ENCODE assay signal across 8 cellular contexts in genomic region chr2:161306919-161307318, GRCh38. TPM values are rescaled to one million over a fixed set of nuclear protein-coding genes. Genes with fewer than 3 reads are reported as not detected.
DNase-seq lines count a peak whose midpoint lies in the region; ATAC-seq, FAIRE-seq and TF ChIP-seq lines count a peak whose summit lies in the region.
"Had no signal": no experiment of that assay in that cellular context is flagged by ENCODE, and none has a peak within 500 bp of the region (broad histone marks: within the 10 kb centered on the region; RNA-seq: fewer than 3 reads in every experiment).

No MANE protein-coding gene starts in this region.

- peaks cover 4% of the 10 kb centered on the region; the same call in 1 of the 2 replicates for H4K20me1 ChIP-seq in KMS-11 (ENCODE audit: insufficient read depth)

- H3K4me3 ChIP-seq in KMS-11 (IDR thresholded peaks at IDR 0.05; ENCODE audit: insufficient read depth, low read depth, low read length) (no peak overlapping the region), sigmoid colon (no peak overlapping the region)

- POLR2A ChIA-PET in activated CD8-positive, alpha-beta T cell treated with anti-CD3 and anti-CD28 coated beads, Interleukin-2, amount 10 ng/mL, durations not matched to agents 7 days and 5 days (lab: Charles Lee): interaction anchor here (1.3 to 2.0 kb wide), 2 partner anchors 15 to 146 kb away, joined by 3 to 9 read pairs; partner anchors contain the start of gene TANK
- POLR2A ChIA-PET in naive thymus-derived CD8-positive, alpha-beta T cell (lab: Charles Lee): no interaction called here

- TF ChIP-seq EP300 in sigmoid colon (IDR thresholded peaks at IDR 0.05): no peak

- H3K27me3 Mint-ChIP-seq in activated CD8-positive, alpha-beta T cell treated with anti-CD3 and anti-CD28 coated beads, Interleukin-2, amount 10 ng/mL, durations not matched to agents 7 days and 5 days (ENCODE audit: low read depth): peaks cover 8% of the 10 kb centered on the region
- peaks cover 0 to 5% (median 2%) of the 10 kb centered on the region in 5 donors for H3K27me3 Mint-ChIP-seq in naive thymus-derived CD8-positive, alpha-beta T cell

- DNase-seq in D721Med (ENCODE audit: insufficient read length, low spot score) (no peak), sigmoid colon (no peak), NCI-H226 (no peak)
- no peak for DNase-seq in activated CD8-positive, alpha-beta T cell treated with anti-CD3 and anti-CD28 coated beads, Interleukin-2, amount 10 ng/mL, durations not matched to agents 7 days and 5 days
- no peak for DNase-seq in naive thymus-derived CD8-positive, alpha-beta T cell
- DNase-seq: Peyer's patch had no signal

- TF ChIP-seq CTCF in D721Med (IDR thresholded peaks at IDR 0.05; ENCODE audit: insufficient read depth, missing control alignments) (peak; percentile 17), KMS-11 (conservative IDR thresholded peaks at IDR 0.05; ENCODE audit: low read depth, low read length) (no peak), sigmoid colon (IDR thresholded peaks at IDR 0.05) (no peak)

- peak overlapping the region; percentile 85 for H3K4me3 Mint-ChIP-seq in activated CD8-positive, alpha-beta T cell treated with anti-CD3 and anti-CD28 coated beads, Interleukin-2, amount 10 ng/mL, durations not matched to agents 7 days and 5 days
- peak overlapping the region; percentile 56 to 98 (median 94) for H3K4me3 Mint-ChIP-seq in naive thymus-derived CD8-positive, alpha-beta T cell

- H3K36me3 ChIP-seq in KMS-11 (ENCODE audit: insufficient read depth) (no peaks in the 10 kb centered on the region), sigmoid colon (no peaks in the 10 kb centered on the region)
- H3K36me3 ChIP-seq: Peyer's patch had no signal

- H3K27me3 ChIP-seq in KMS-11 (ENCODE audit: insufficient read depth, low read depth) (no peaks in the 10 kb centered on the region), sigmoid colon (no peaks in the 10 kb centered on the region)
- H3K27me3 ChIP-seq: Peyer's patch had no signal

- FAIRE-seq in D721Med (lab: Jason Lieb, UNC): no peak

- H3K27ac Mint-ChIP-seq in activated CD8-positive, alpha-beta T cell treated with anti-CD3 and anti-CD28 coated beads, Interleukin-2, amount 10 ng/mL, durations not matched to agents 7 days and 5 days: no peak overlapping the region
- peak overlapping the region in 5 of 10 donors; percentile 24 to 98 (median 80) for H3K27ac Mint-ChIP-seq in naive thymus-derived CD8-positive, alpha-beta T cell

- intact Hi-C loops in sigmoid colon (cut with DNase I): no loop called here

- peaks cover 9% of the 10 kb centered on the region for H3K9me3 Mint-ChIP-seq in activated CD8-positive, alpha-beta T cell treated with anti-CD3 and anti-CD28 coated beads, Interleukin-2, amount 10 ng/mL, durations not matched to agents 7 days and 5 days (ENCODE audit: insufficient read depth)
- peaks cover 0 to 22% (median 11%) of the 10 kb centered on the region in 9 donors for H3K9me3 Mint-ChIP-seq in naive thymus-derived CD8-positive, alpha-beta T cell

- peaks cover 29% of the 10 kb centered on the region for H3K4me1 Mint-ChIP-seq in activated CD8-positive, alpha-beta T cell treated with anti-CD3 and anti-CD28 coated beads, Interleukin-2, amount 10 ng/mL, durations not matched to agents 7 days and 5 days (ENCODE audit: low read depth)
- peaks cover 10 to 41% (median 32%) of the 10 kb centered on the region in 4 donors for H3K4me1 Mint-ChIP-seq in naive thymus-derived CD8-positive, alpha-beta T cell

- peak overlapping the region; percentile 42; the same call in 1 of the 2 replicates for H3K4me2 ChIP-seq in KMS-11

- H3K9me3 ChIP-seq in sigmoid colon: peaks cover 0 to 3% (median 0%) of the 10 kb centered on the region in 4 donors
- H3K9me3 ChIP-seq: Peyer's patch had no signal

- no peak overlapping the region for H2AFZ ChIP-seq in KMS-11 (ENCODE audit: low read depth)

- CTCF ChIA-PET in activated CD8-positive, alpha-beta T cell treated with anti-CD3 and anti-CD28 coated beads, Interleukin-2, amount 10 ng/mL, durations not matched to agents 7 days and 5 days (lab: Charles Lee): interaction anchor here (1.6 kb wide), 1 partner anchor 33 kb away, joined by 6 read pairs; no protein-coding TSS in a partner anchor

- no peak overlapping the region for H3K27ac ChIP-seq in KMS-11
- H3K27ac ChIP-seq in sigmoid colon: no peak overlapping the region

- H3K36me3 Mint-ChIP-seq in activated CD8-positive, alpha-beta T cell treated with anti-CD3 and anti-CD28 coated beads, Interleukin-2, amount 10 ng/mL, durations not matched to agents 7 days and 5 days (ENCODE audit: low read depth): peaks cover 18% of the 10 kb centered on the region
- H3K36me3 Mint-ChIP-seq in naive thymus-derived CD8-positive, alpha-beta T cell: peaks cover 2 to 11% (median 5%) of the 10 kb centered on the region in 3 donors

- WGBS in sigmoid colon, 2 donors: 96 to 98% methylated on average over 6 of the region's 6 CpGs

- no peak overlapping the region for H3K9ac ChIP-seq in KMS-11

- no peak for TF ChIP-seq POLR2A in sigmoid colon (IDR thresholded peaks at IDR 0.05)

- peaks cover 14% of the 10 kb centered on the region for H3K4me1 ChIP-seq in KMS-11 (ENCODE audit: low read depth, poor library complexity, severe bottlenecking)
- peaks cover 0 to 17% (median 12%) of the 10 kb centered on the region in 4 donors for H3K4me1 ChIP-seq in sigmoid colon

- peaks cover 42% of the 10 kb centered on the region for H3K79me2 ChIP-seq in KMS-11 (ENCODE audit: insufficient read depth, low read depth)

- no peak for ATAC-seq in activated CD8-positive, alpha-beta T cell treated with anti-CD3 and anti-CD28 coated beads, Interleukin-2, amount 10 ng/mL, durations not matched to agents 7 days and 5 days
- ATAC-seq in naive thymus-derived CD8-positive, alpha-beta T cell: no peak
- ATAC-seq in HG03439 (IDR thresholded peaks at IDR 0.05; ENCODE audit: unreplicated experiment): no peak

RNA-seq across cellular contexts. Expression of gene PSMD14, which starts 1.3 kb away (rescaled TPM):
- 10 to 100 TPM; 68.3 to 72.2 TPM for total RNA-seq in activated CD8-positive, alpha-beta T cell treated with anti-CD3 and anti-CD28 coated beads, Interleukin-2, amount 10 ng/mL, durations not matched to agents 7 days and 5 days
- 10 to 100 TPM; 17.5 to 18.6 TPM for total RNA-seq in naive thymus-derived CD8-positive, alpha-beta T cell
- polyA plus RNA-seq in naive thymus-derived CD8-positive, alpha-beta T cell: 10 to 100 TPM; 44.0 to 55.6 (median 50.7) TPM
- total RNA-seq in sigmoid colon: 10 to 100 TPM; 27.3 to 46.4 (median 37.7) TPM
- 10 to 100 TPM; 33.0 to 50.2 (median 41.5) TPM for polyA plus RNA-seq in sigmoid colon
